Comparison of ENCODE assay signal across 14 cellular contexts in the genomic region with DNA sequence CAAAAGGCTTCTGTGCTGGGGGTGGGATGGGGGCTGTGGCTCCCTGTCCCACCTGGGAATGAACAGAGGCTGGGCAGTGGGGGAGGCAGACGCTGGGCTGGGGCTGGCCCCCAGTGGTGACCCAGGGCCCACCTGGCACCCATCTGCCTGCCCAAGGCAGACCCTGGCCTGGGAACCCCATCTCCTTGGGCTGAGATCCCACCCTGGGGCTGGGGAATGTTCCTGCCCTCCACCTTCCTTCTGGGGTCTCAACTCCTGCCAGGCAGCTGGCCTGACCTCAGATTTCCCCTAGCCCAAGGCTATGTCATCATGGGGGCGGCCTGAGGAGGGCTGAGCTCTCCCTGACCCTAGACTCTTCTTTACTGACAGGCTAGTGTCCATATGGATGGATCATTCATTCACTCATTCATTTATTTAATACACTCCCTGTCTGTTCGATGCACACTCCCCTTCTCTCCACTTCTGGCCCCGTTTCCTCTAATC. TPM values are rescaled to one million over a fixed set of nuclear protein-coding genes. Genes with fewer than 3 reads are reported as not detected.
DNase-seq lines count a peak whose midpoint lies in the region; ATAC-seq, FAIRE-seq and TF ChIP-seq lines count a peak whose summit lies in the region.
"Not testable (repeated sequence)": the region's sequence is repeated elsewhere in the genome, so short reads cannot be mapped to it uniquely, and the experiment has no call there.
"Had no signal": no experiment of that assay in that cellular context is flagged by ENCODE, and none has a peak within 500 bp of the region (broad histone marks: within the 10 kb centered on the region; RNA-seq: fewer than 3 reads in every experiment).

No MANE protein-coding gene starts in this region.

- intact Hi-C loops in HCT116 (cut with micrococcal nuclease); left ventricle myocardium superior (cut with micrococcal nuclease); HepG2 (cut with micrococcal nuclease; ENCODE audit: unreplicated experiment): not testable (repeated sequence)

- ATAC-seq in HCT116 (peak; percentile 29; the same call in 1 of the 2 replicates), SK-N-SH treated with all-trans-retinoic acid at 6 μM for 48 hours (peak; percentile 30), gastroesophageal sphincter (peak; percentile 10), left ventricle myocardium superior (peak; percentile 24), HepG2 (peak; percentile 71)
- peak; percentile 26 for ATAC-seq in activated naive CD8-positive, alpha-beta T cell treated with anti-CD3 and anti-CD28 coated beads, Interleukin-2, amount 10 ng/mL, durations not matched to agents 7 days and 5 days (ENCODE audit: low read depth)
- peak; percentile 61 for ATAC-seq in stimulated activated naive CD8-positive, alpha-beta T cell treated with anti-CD3 and anti-CD28 coated beads, Interleukin-15, amount 100 ng/mL, for 72 hours

- not testable (repeated sequence) for H3K9ac ChIP-seq in HCT116 (ENCODE audit: low read length); HepG2 (ENCODE audit: insufficient read depth, low read depth, low read length)

- in situ Hi-C loops in HepG2 (cut with HindIII; ENCODE audit: extremely low pct_ligation_motif_present, low pct_unique_long_range_greater_than_20kb), result not testable (repeated sequence)

- not testable (repeated sequence) for TF ChIP-seq CTCF in HCT116 (IDR thresholded peaks at IDR 0.05 in 2 of 3, conservative IDR thresholded peaks at IDR 0.05 in 1 of 3; ENCODE audit: borderline replicate concordance in 1 of 3, insufficient read depth in 1 of 3, low read depth in 2 of 3, low read length in 2 of 3); gastroesophageal sphincter (IDR thresholded peaks at IDR 0.05); HepG2 (CRISPR knock-in tag; IDR thresholded peaks at IDR 0.05)

- not testable (repeated sequence) for BruUV-seq in HCT116 (replicated peaks; lab: Mats Ljungman, UMichigan); HepG2 (replicated peaks; lab: Mats Ljungman, UMichigan)

- not testable (repeated sequence) for H3K4me2 ChIP-seq in HCT116 (ENCODE audit: low read length); HepG2 (ENCODE audit: low read depth, low read length)

- not testable (repeated sequence) for TF ChIP-seq EP300 in gastroesophageal sphincter (IDR thresholded peaks at IDR 0.05); HepG2 (IDR thresholded peaks at IDR 0.05; ENCODE audit: low read depth in 2 of 2, low read length in 2 of 2); HepG2 (CRISPR knock-in tag; IDR thresholded peaks at IDR 0.05; ENCODE audit: borderline replicate concordance)

- not testable (repeated sequence) for H3K4me1 ChIP-seq in HCT116 (ENCODE audit: control insufficient read depth in 1 of 2, insufficient read depth in 2 of 2, low read length in 2 of 2); gastroesophageal sphincter; HepG2 (ENCODE audit: insufficient read depth, low read length)

- H3K9me3 Mint-ChIP-seq in activated naive CD8-positive, alpha-beta T cell treated with anti-CD3 and anti-CD28 coated beads, Interleukin-2, amount 10 ng/mL, durations not matched to agents 7 days and 5 days; stimulated activated naive CD8-positive, alpha-beta T cell treated with anti-CD3 and anti-CD28 coated beads, Interleukin-15, amount 100 ng/mL, for 72 hours: not testable (repeated sequence)

- CTCF ChIA-PET in HCT116 (lab: Charles Lee); HepG2 (lab: Yijun Ruan, JAX; ENCODE audit: low intra/inter-chr PET ratio, low total read pairs): not testable (repeated sequence)

- not testable (repeated sequence) for TF ChIP-seq RAD21 in HCT116 (IDR thresholded peaks at IDR 0.05; ENCODE audit: low read depth); HepG2 (CRISPR knock-in tag; IDR thresholded peaks at IDR 0.05)

- H3K4me1 Mint-ChIP-seq in activated naive CD8-positive, alpha-beta T cell treated with anti-CD3 and anti-CD28 coated beads, Interleukin-2, amount 10 ng/mL, durations not matched to agents 7 days and 5 days; stimulated activated naive CD8-positive, alpha-beta T cell treated with anti-CD3 and anti-CD28 coated beads, Interleukin-15, amount 100 ng/mL, for 72 hours: not testable (repeated sequence)

- not testable (repeated sequence) for H2AFZ ChIP-seq in HCT116 (ENCODE audit: low read depth, low read length, poor library complexity, severe bottlenecking); HepG2 (ENCODE audit: low read length)

- H3K36me3 ChIP-seq in HCT116 (ENCODE audit: control insufficient read depth in 1 of 2, insufficient read depth in 2 of 2, low read length in 2 of 2); gastroesophageal sphincter; HepG2 (replicated peaks in 1 of 2; ENCODE audit: control insufficient read depth in 1 of 2, insufficient read depth in 2 of 2, low read length in 2 of 2): not testable (repeated sequence)

- not testable (repeated sequence) for DNase-seq in HCT116 (ENCODE audit: low read depth, low spot score); activated naive CD8-positive, alpha-beta T cell treated with anti-CD3 and anti-CD28 coated beads, Interleukin-2, amount 10 ng/mL, durations not matched to agents 7 days and 5 days; left ventricle myocardium superior; HepG2 (ENCODE audit: low spot score); stimulated activated naive CD8-positive, alpha-beta T cell treated with anti-CD3 and anti-CD28 coated beads, Interleukin-15, amount 100 ng/mL, for 72 hours

- TF ChIP-seq POLR2A in HCT116 (IDR thresholded peaks at IDR 0.05; ENCODE audit: borderline replicate concordance, extremely low read depth, insufficient read depth, insufficient read length); gastroesophageal sphincter (IDR thresholded peaks at IDR 0.05); HepG2 (IDR thresholded peaks at IDR 0.05; ENCODE audit: insufficient read depth in 1 of 2, low read depth in 2 of 2, low read length in 2 of 2): not testable (repeated sequence)

- not testable (repeated sequence) for H3K4me3 ChIP-seq in HCT116 (replicated peaks in 1 of 2; ENCODE audit: low read depth in 1 of 2, low read length in 2 of 2); gastroesophageal sphincter; HepG2 (replicated peaks in 1 of 3; ENCODE audit: insufficient read depth in 1 of 3, low read depth in 2 of 3, low read length in 3 of 3)

- no CpG with 5 or more reads among the region's 4 CpGs for WGBS in gastroesophageal sphincter (ENCODE audit: low coverage in 1 of 2), 2 donors
- no CpG with 5 or more reads among the region's 4 CpGs for WGBS in HepG2 (ENCODE audit: low lambda C conversion rate)

- not testable (repeated sequence) for H3K79me2 ChIP-seq in HCT116 (ENCODE audit: insufficient read depth, low read length); HepG2 (ENCODE audit: insufficient read depth, low read length)

- H3K27me3 Mint-ChIP-seq in activated naive CD8-positive, alpha-beta T cell treated with anti-CD3 and anti-CD28 coated beads, Interleukin-2, amount 10 ng/mL, durations not matched to agents 7 days and 5 days; stimulated activated naive CD8-positive, alpha-beta T cell treated with anti-CD3 and anti-CD28 coated beads, Interleukin-15, amount 100 ng/mL, for 72 hours: not testable (repeated sequence)

- POLR2A ChIA-PET in HCT116 (lab: Charles Lee); activated naive CD8-positive, alpha-beta T cell treated with anti-CD3 and anti-CD28 coated beads, Interleukin-2, amount 10 ng/mL, durations not matched to agents 7 days and 5 days (lab: Charles Lee); HepG2 (lab: Yijun Ruan, JAX): not testable (repeated sequence)

- RAD21 ChIA-PET in HCT116 (lab: Charles Lee; ENCODE audit: low non-redundant PET in 1 of 2, low total read pairs in 2 of 2, uncharacterized antibody in 2 of 2, unreplicated experiment in 2 of 2), result not testable (repeated sequence)

- H3K27ac ChIP-seq in HCT116 (ENCODE audit: low read depth, low read length); gastroesophageal sphincter; HepG2 (ENCODE audit: extremely low read length, insufficient read depth, low read length): not testable (repeated sequence)

- not testable (repeated sequence) for H3K4me3 Mint-ChIP-seq in activated naive CD8-positive, alpha-beta T cell treated with anti-CD3 and anti-CD28 coated beads, Interleukin-2, amount 10 ng/mL, durations not matched to agents 7 days and 5 days; stimulated activated naive CD8-positive, alpha-beta T cell treated with anti-CD3 and anti-CD28 coated beads, Interleukin-15, amount 100 ng/mL, for 72 hours

- not testable (repeated sequence) for H3K9me2 ChIP-seq in HCT116 (ENCODE audit: insufficient read depth)

- H3K9me3 ChIP-seq in HCT116 (ENCODE audit: control insufficient read depth in 1 of 2, insufficient read depth in 1 of 2, low read depth in 1 of 2, low read length in 2 of 2); gastroesophageal sphincter; HepG2 (ENCODE audit: low read length): not testable (repeated sequence)

- H3K27me3 ChIP-seq in HCT116 (ENCODE audit: insufficient read depth, low read length); gastroesophageal sphincter; HepG2 (ENCODE audit: control insufficient read depth in 1 of 2, insufficient read depth in 2 of 2, low read length in 2 of 2): not testable (repeated sequence)

- not testable (repeated sequence) for H3K27ac Mint-ChIP-seq in activated naive CD8-positive, alpha-beta T cell treated with anti-CD3 and anti-CD28 coated beads, Interleukin-2, amount 10 ng/mL, durations not matched to agents 7 days and 5 days; stimulated activated naive CD8-positive, alpha-beta T cell treated with anti-CD3 and anti-CD28 coated beads, Interleukin-15, amount 100 ng/mL, for 72 hours

- FAIRE-seq in HepG2 (lab: Jason Lieb, UNC), result not testable (repeated sequence)

- not testable (repeated sequence) for H4K20me1 ChIP-seq in HCT116 (ENCODE audit: insufficient read depth); HepG2 (ENCODE audit: insufficient read depth, low read length)

- not testable (repeated sequence) for H3K36me3 Mint-ChIP-seq in activated naive CD8-positive, alpha-beta T cell treated with anti-CD3 and anti-CD28 coated beads, Interleukin-2, amount 10 ng/mL, durations not matched to agents 7 days and 5 days

RNA-seq across cellular contexts. Expression of a gene that starts 21.2 kb away (rescaled TPM):
- 1.0 TPM for total RNA-seq in HCT116 (2021; ENCODE audit: unreplicated experiment)
- polyA plus RNA-seq in HCT116 (2012), result 1.00 and 1.3 TPM in 2 replicates
- 1 to 10 TPM; 1.6 to 2.5 TPM for total RNA-seq in activated naive CD8-positive, alpha-beta T cell treated with anti-CD3 and anti-CD28 coated beads, Interleukin-2, amount 10 ng/mL, durations not matched to agents 7 days and 5 days
- total RNA-seq in gastroesophageal sphincter, result 1 to 10 TPM in 1 of 4 donors, not detected in 3; 2.6 TPM
- total RNA-seq in left ventricle myocardium superior, result 0.35 TPM
- 0.88 and 1.4 TPM in 2 replicates for total RNA-seq in HepG2 (2016; rRNA removed; fragmentation: Illumina TruSeq; extraction: Trizol)
- 0.71 TPM in 1 of 2 replicates, not detected in the other for total RNA-seq in HepG2 (2016; cell fraction: cytosol; rRNA removed; fragmentation: Illumina TruSeq; extraction: Trizol; ENCODE audit: low read depth)
- total RNA-seq in HepG2 (2016; cell fraction: insoluble cytoplasmic fraction; rRNA removed; fragmentation: Illumina TruSeq; extraction: Trizol), result 0.94 and 2.2 TPM in 2 replicates
- total RNA-seq in HepG2 (2016; cell fraction: membrane; rRNA removed; fragmentation: Illumina TruSeq; extraction: Trizol), result 0.37 and 0.72 TPM in 2 replicates
- total RNA-seq in HepG2 (2016; cell fraction: nucleus; rRNA removed; fragmentation: Illumina TruSeq; extraction: Trizol), result 1.4 and 1.5 TPM in 2 replicates
- polyA plus RNA-seq in HepG2 (2011; rRNA removed), result 0.51 and 0.61 TPM in 2 replicates
- 0.18 and 0.48 TPM in 2 replicates for polyA plus RNA-seq in HepG2 (2011; cell fraction: cytosol; rRNA removed)
- 8.5 and 14.9 TPM in 2 replicates for polyA plus RNA-seq in HepG2 (2011; cell fraction: nucleus; rRNA removed)
- 0.90 and 1.1 TPM in 2 replicates for polyA plus RNA-seq in HepG2 (2012)
- 0.32 TPM in 1 of 2 replicates, not detected in the other for polyA plus RNA-seq in HepG2 (2016; cell fraction: cytosol; fragmentation: Illumina TruSeq; extraction: Trizol; ENCODE audit: low read depth)
- polyA plus RNA-seq in HepG2 (2016; cell fraction: insoluble cytoplasmic fraction; fragmentation: Illumina TruSeq; extraction: Trizol; ENCODE audit: low read depth), result 1.3 and 2.3 TPM in 2 replicates
- polyA plus RNA-seq in HepG2 (2016; cell fraction: membrane; fragmentation: Illumina TruSeq; extraction: Trizol; ENCODE audit: low read depth), result 0.42 and 1.2 TPM in 2 replicates
- 2.9 and 3.1 TPM in 2 replicates for polyA plus RNA-seq in HepG2 (2016; cell fraction: nucleus; fragmentation: Illumina TruSeq; extraction: Trizol; ENCODE audit: insufficient read depth, low read depth)
- polyA minus RNA-seq in HepG2 (2011; rRNA and poly(A)+ RNA removed; ENCODE audit: low replicate concordance), result 0.14 and 1.6 TPM in 2 replicates
- not detected in 2 replicates for polyA minus RNA-seq in HepG2 (2011; cell fraction: cytosol; rRNA and poly(A)+ RNA removed)
- polyA minus RNA-seq in HepG2 (2011; cell fraction: nucleus; rRNA and poly(A)+ RNA removed), result 0.77 TPM in 1 of 2 replicates, not detected in the other
- total RNA-seq: Daoy, GM23248, HT1080 had no signal
- polyA plus RNA-seq: BJ, GM23248 had no signal

RNA-seq across cellular contexts. Expression of a gene that starts 39.1 kb away (rescaled TPM):
- total RNA-seq in HCT116 (2021; ENCODE audit: unreplicated experiment) (not detected), gastroesophageal sphincter (not detected), left ventricle myocardium superior (not detected), HepG2 (2016; rRNA removed; fragmentation: Illumina TruSeq; extraction: Trizol) (not detected in 2 replicates)
- 0.06 and 0.07 TPM in 2 replicates for polyA plus RNA-seq in HCT116 (2012)
- not detected for total RNA-seq in activated naive CD8-positive, alpha-beta T cell treated with anti-CD3 and anti-CD28 coated beads, Interleukin-2, amount 10 ng/mL, durations not matched to agents 7 days and 5 days
- total RNA-seq in HepG2 (2016; cell fraction: cytosol; rRNA removed; fragmentation: Illumina TruSeq; extraction: Trizol; ENCODE audit: low read depth), result not detected in 2 replicates
- total RNA-seq in HepG2 (2016; cell fraction: insoluble cytoplasmic fraction; rRNA removed; fragmentation: Illumina TruSeq; extraction: Trizol), result not detected in 2 replicates
- total RNA-seq in HepG2 (2016; cell fraction: membrane; rRNA removed; fragmentation: Illumina TruSeq; extraction: Trizol), result not detected in 2 replicates
- not detected in 2 replicates for total RNA-seq in HepG2 (2016; cell fraction: nucleus; rRNA removed; fragmentation: Illumina TruSeq; extraction: Trizol)
- polyA plus RNA-seq in HepG2 (2011; rRNA removed), result not detected in 2 replicates
- polyA plus RNA-seq in HepG2 (2011; cell fraction: cytosol; rRNA removed), result not detected in 2 replicates
- not detected in 2 replicates for polyA plus RNA-seq in HepG2 (2011; cell fraction: nucleus; rRNA removed)
- 0.09 TPM in 1 of 2 replicates, not detected in the other for polyA plus RNA-seq in HepG2 (2012)
- polyA plus RNA-seq in HepG2 (2016; cell fraction: cytosol; fragmentation: Illumina TruSeq; extraction: Trizol; ENCODE audit: low read depth), result not detected in 2 replicates
- not detected in 2 replicates for polyA plus RNA-seq in HepG2 (2016; cell fraction: insoluble cytoplasmic fraction; fragmentation: Illumina TruSeq; extraction: Trizol; ENCODE audit: low read depth)
- polyA plus RNA-seq in HepG2 (2016; cell fraction: membrane; fragmentation: Illumina TruSeq; extraction: Trizol; ENCODE audit: low read depth), result not detected in 2 replicates
- not detected in 2 replicates for polyA plus RNA-seq in HepG2 (2016; cell fraction: nucleus; fragmentation: Illumina TruSeq; extraction: Trizol; ENCODE audit: insufficient read depth, low read depth)
- not detected in 2 replicates for polyA minus RNA-seq in HepG2 (2011; rRNA and poly(A)+ RNA removed; ENCODE audit: low replicate concordance)
- polyA minus RNA-seq in HepG2 (2011; cell fraction: cytosol; rRNA and poly(A)+ RNA removed), result not detected in 2 replicates
- not detected in 2 replicates for polyA minus RNA-seq in HepG2 (2011; cell fraction: nucleus; rRNA and poly(A)+ RNA removed)
- total RNA-seq: Caco-2; CD4-positive, alpha-beta T cell; Daoy; GM23248; HFFc6; HT1080 had no signal
- polyA plus RNA-seq: BJ had no signal

Comparison
In these comparisons a context has a peak if more than half of its experiments do, and no peak if none do; other contexts are left out.
1. ATAC-seq: peak in every context shown above with its lines; median percentile 71 in HepG2; 61 in stimulated activated naive CD8-positive, alpha-beta T cell treated with anti-CD3 and anti-CD28 coated beads, Interleukin-15, amount 100 ng/mL, for 72 hours; 30 in SK-N-SH treated with all-trans-retinoic acid at 6 μM for 48 hours; 29 in HCT116; 26 in activated naive CD8-positive, alpha-beta T cell treated with anti-CD3 and anti-CD28 coated beads, Interleukin-2, amount 10 ng/mL, durations not matched to agents 7 days and 5 days; 24 in left ventricle myocardium superior; 10 in gastroesophageal sphincter.